Comparison of ENCODE assay signal across 8 cellular contexts in genomic region chrX:69387559-69388487, GRCh38.
A peak's percentile ranks its signal among the peaks of the same experiment; 100 is the strongest.
DNase-seq lines count a peak whose midpoint lies in the region; ATAC-seq and TF ChIP-seq lines count a peak whose summit lies in the region.

No MANE protein-coding gene starts in this region.

- TF ChIP-seq CTCF in 22Rv1 (IDR thresholded peaks at IDR 0.05), result peak; percentile 75

- ATAC-seq in HG02571 (IDR thresholded peaks at IDR 0.05; ENCODE audit: unreplicated experiment), result no peak

- H3K27ac ChIP-seq in 22Rv1, result no peak overlapping the region

- DNase-seq in GM04504 (ENCODE audit: low read depth), result peak; percentile 7
- DNase-seq in HuH-7 (ENCODE audit: low spot score), result peak; percentile 62
- peak; percentile 9 for DNase-seq in T follicular helper cell (ENCODE audit: low read depth)
- peak; percentile 32 for DNase-seq in cerebellar cortex (ENCODE audit: low spot score)
- DNase-seq in left kidney (ENCODE audit: low read depth, low spot score), result peak; percentile 90
- DNase-seq in stimulated activated CD8-positive, alpha-beta memory T cell treated with anti-CD3 and anti-CD28 coated beads, Interleukin-4, amount 100 ng/mL, for 48 hours, result peak; percentile 52

Comparison
In these comparisons a context has a peak if more than half of its experiments do, and no peak if none do; other contexts are left out.
1. DNase-seq: peak in every context shown above with its lines; median percentile 90 in left kidney; 62 in HuH-7; 52 in stimulated activated CD8-positive, alpha-beta memory T cell treated with anti-CD3 and anti-CD28 coated beads, Interleukin-4, amount 100 ng/mL, for 48 hours; 32 in cerebellar cortex; 9 in T follicular helper cell; 7 in GM04504.